7 cellular contexts compared by ENCODE assay signal in genomic region chr10:104193787-104194186, GRCh38.
"Had no signal": no experiment of that assay in that cellular context is flagged by ENCODE, and none has a peak within 500 bp of the region (broad histone marks: within the 10 kb centered on the region; RNA-seq: fewer than 3 reads in every experiment).

No MANE protein-coding gene starts in this region.

- ATAC-seq: GM12878 had no signal

- H3K4me3 ChIP-seq: GM12878 had no signal

- DNase-seq: GDM1, GF-D8 had no signal

- FAIRE-seq: G401.6, GM12878, GM12892, GM18507, GM19239 had no signal
